In the genomic region with DNA sequence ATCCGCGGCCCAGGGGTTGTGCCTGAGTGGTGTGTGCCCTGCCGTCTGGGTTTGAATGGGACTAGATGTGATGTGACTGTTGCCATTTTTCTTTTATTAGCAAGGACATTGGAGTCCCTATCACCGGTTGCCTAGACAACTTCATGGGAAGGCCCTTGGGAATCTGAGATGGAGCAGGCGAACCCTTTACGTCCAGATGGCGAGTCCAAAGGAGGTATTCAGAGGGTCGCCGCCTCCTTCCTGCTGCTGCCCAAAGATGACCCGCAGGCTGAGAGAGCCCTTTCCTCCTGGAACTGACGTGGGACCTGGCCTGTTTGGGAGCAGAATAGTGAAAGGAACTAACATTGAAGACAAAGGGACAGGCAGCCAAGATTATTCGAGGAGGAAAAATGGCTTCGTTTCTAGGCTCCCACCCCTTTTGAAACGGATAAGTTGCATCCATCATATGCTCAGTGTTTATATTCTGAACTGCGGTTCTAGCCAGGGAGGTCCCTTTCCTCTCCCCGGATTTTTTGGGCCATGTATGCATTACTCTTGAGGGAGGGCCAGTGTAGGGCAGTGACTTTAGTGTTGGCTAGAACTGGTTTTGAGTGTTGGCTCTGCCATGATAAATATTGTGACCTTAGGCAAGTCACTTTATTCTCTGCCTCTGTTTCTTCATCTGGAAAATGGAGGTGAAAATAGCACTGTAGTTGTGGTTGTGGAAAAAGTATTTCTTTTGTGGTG, we compare ENCODE assay signal across 8 cellular contexts. TPM values are rescaled to one million over a fixed set of nuclear protein-coding genes. Genes with fewer than 3 reads are reported as not detected.
DNase-seq lines count a peak whose midpoint lies in the region; ATAC-seq and TF ChIP-seq lines count a peak whose summit lies in the region.

No MANE protein-coding gene starts in this region.

- peak; percentile 67 for DNase-seq in NCI-H2227 (lab: John Stamatoyannopoulos, UW; ENCODE audit: unreplicated experiment)
- no peak for DNase-seq in NCI-H2227 treated with DMSO at 0.1 percent for 48 hours (lab: John Stamatoyannopoulos, UW)
- peak; percentile 61 for DNase-seq in Karpas-422
- peak; percentile 46 for DNase-seq in foreskin melanocyte
- no peak for DNase-seq in retinal pigment epithelial cell (ENCODE audit: low read depth)
- DNase-seq in NCI-H1048 (lab: John Stamatoyannopoulos, UW) = no peak
- no peak for DNase-seq in sciatic nerve (ENCODE audit: low spot score)

- H3K4me2 ChIP-seq in Karpas-422 (ENCODE audit: low read depth, low read length, poor library complexity, severe bottlenecking) = peak overlapping the region; percentile 72

- TF ChIP-seq CTCF in WI38 (IDR thresholded peaks at IDR 0.05; ENCODE audit: low read depth, low read length) (no peak), retinal pigment epithelial cell (conservative IDR thresholded peaks at IDR 0.05; ENCODE audit: low read depth, low read length) (no peak)

- H2AFZ ChIP-seq in Karpas-422 (ENCODE audit: low read length) = peak overlapping the region; percentile 62; the same call in 1 of the 2 replicates

- H3K9ac ChIP-seq in Karpas-422 (ENCODE audit: low read length) = peak overlapping the region; percentile 86

- H3K9me3 ChIP-seq in Karpas-422 (ENCODE audit: low read length) = no peaks in the 10 kb centered on the region

- H3K27me3 ChIP-seq in Karpas-422 (ENCODE audit: low read length) = no peaks in the 10 kb centered on the region

- peak overlapping the region; percentile 64 for H3K27ac ChIP-seq in Karpas-422 (ENCODE audit: low read length)

- peaks cover 54% of the 10 kb centered on the region for H3K79me2 ChIP-seq in Karpas-422 (ENCODE audit: low read length)

- H3K36me3 ChIP-seq in Karpas-422 (ENCODE audit: insufficient read depth, low read length) = peaks cover 22% of the 10 kb centered on the region; the same call in 1 of the 2 replicates

- H4K20me1 ChIP-seq in Karpas-422 (ENCODE audit: insufficient read depth, low read depth, low read length) = no peaks in the 10 kb centered on the region

- intact Hi-C loops in sciatic nerve (cut with DNase I) = no loop called here

- H3K9me2 ChIP-seq in Karpas-422 (replicated peaks; ENCODE audit: insufficient read depth, low read length) = no peaks in the 10 kb centered on the region

- ATAC-seq in sciatic nerve = no peak

- H3K4me3 ChIP-seq in Karpas-422 (ENCODE audit: low read length) (peak overlapping the region; percentile 91), WI38 (ENCODE audit: low read depth, low read length) (peak overlapping the region; percentile 86), retinal pigment epithelial cell (ENCODE audit: low read length) (peak overlapping the region; percentile 89)

- peaks cover 41% of the 10 kb centered on the region for H3K4me1 ChIP-seq in Karpas-422 (ENCODE audit: low read length)

RNA-seq across cellular contexts. Expression of a gene that starts 0.7 kb away (rescaled TPM):
- total RNA-seq in Karpas-422 (2014; rRNA removed; shearing (Covaris generic); ENCODE audit: low replicate concordance) = 17.5 and 32.9 TPM in 2 replicates
- 3.7 TPM for total RNA-seq in sciatic nerve

RNA-seq across cellular contexts. Expression of a gene that starts 0.7 kb away (rescaled TPM):
- 14.4 and 19.8 TPM in 2 replicates for total RNA-seq in Karpas-422 (2014; rRNA removed; shearing (Covaris generic); ENCODE audit: low replicate concordance)
- 14.7 TPM for total RNA-seq in sciatic nerve

Comparison
In these comparisons a context has a peak if more than half of its experiments do, and no peak if none do; other contexts are left out.
1. DNase-seq: peak in NCI-H2227 (single experiment), Karpas-422 (single experiment) and foreskin melanocyte (single experiment); none in NCI-H2227 treated with DMSO at 0.1 percent for 48 hours (single experiment), retinal pigment epithelial cell (single experiment), NCI-H1048 (single experiment) and sciatic nerve (single experiment).
2. Peak in every context shown above with its lines, with median percentiles within 50 percentile points of each other: H3K4me3 ChIP-seq.